Comparison of ENCODE assay signal across 29 cellular contexts in the genomic region with DNA sequence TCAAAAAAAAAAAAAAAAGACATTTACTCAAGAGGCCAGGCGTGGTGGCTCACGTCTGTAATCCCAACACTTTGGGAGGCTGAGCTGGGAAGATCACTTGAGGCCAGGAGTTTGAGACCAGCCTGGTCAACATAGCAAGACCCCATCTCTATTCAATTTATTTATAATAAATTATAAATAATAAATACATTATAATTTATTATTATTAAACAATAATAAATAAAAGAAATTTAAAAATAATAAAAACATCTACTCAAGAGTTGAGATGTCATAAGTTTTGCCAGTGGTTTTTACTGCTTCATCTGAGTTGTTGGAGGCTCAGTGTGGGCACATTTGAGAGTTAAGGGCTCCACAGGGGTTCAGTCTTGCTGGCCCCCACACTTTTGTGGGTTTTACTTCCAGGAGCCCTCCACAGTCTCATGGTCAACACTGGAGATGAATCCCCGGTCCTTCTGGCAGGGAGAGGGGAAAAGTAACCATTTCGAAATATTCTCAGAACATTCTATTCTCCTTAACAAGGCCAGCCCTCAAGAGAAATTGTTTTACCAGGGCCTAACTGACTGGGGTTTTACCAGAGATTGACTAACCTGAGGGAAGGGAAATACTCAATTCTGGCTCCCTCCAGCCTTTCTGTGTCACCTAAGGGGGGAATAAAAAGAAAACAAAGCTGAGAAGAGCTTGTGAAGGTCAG.
"Had no signal": no experiment of that assay in that cellular context is flagged by ENCODE, and none has a peak within 500 bp of the region (broad histone marks: within the 10 kb centered on the region; RNA-seq: fewer than 3 reads in every experiment).

No MANE protein-coding gene starts in this region.

- H3K27me3 ChIP-seq: breast epithelium, colonic mucosa, esophagus squamous epithelium, right atrium auricular region, spleen, uterus had no signal

- H2AFZ ChIP-seq: parathyroid adenoma had no signal

- H3K9ac ChIP-seq: parathyroid adenoma had no signal

- H3K27ac ChIP-seq: colonic mucosa, epithelial cell of prostate, esophagus squamous epithelium, parathyroid adenoma, right atrium auricular region, spleen, uterus, WERI-Rb-1 had no signal

- H3K36me3 ChIP-seq: breast epithelium, colonic mucosa, esophagus squamous epithelium, right atrium auricular region, spleen, uterus, WERI-Rb-1 had no signal

- H3K4me1 ChIP-seq: colonic mucosa had no signal

- H3K4me3 ChIP-seq: breast epithelium, colonic mucosa, esophagus squamous epithelium, right atrium auricular region, spleen, uterus had no signal

- H3K9me3 ChIP-seq: breast epithelium, colonic mucosa, esophagus squamous epithelium, right atrium auricular region, spleen, uterus had no signal

- FAIRE-seq: endometrium had no signal

- DNase-seq: activated CD4-positive, alpha-beta memory T cell treated with anti-CD3 and anti-CD28 coated beads, Interleukin-2, amount 10 ng/mL, durations not matched to agents 7 days and 5 days; activated CD4-positive, alpha-beta T cell treated with anti-CD3 and anti-CD28 coated beads, Interleukin-2, amount 10 ng/mL, durations not matched to agents 24 days and 14 days; activated CD4-positive, CD25-positive, alpha-beta regulatory T cell treated with anti-CD3 and anti-CD28 coated beads, Interleukin-2, amount 50 U/mL, for 72 hours; activated CD8-positive, alpha-beta memory T cell treated with anti-CD3 and anti-CD28 coated beads, Interleukin-2, amount 50 U/mL, for 48 hours; activated gamma-delta T cell; activated naive CD4-positive, alpha-beta T cell treated with anti-CD3 and anti-CD28 coated beads, Interleukin-2, amount 10 ng/mL, durations not matched to agents 7 days and 5 days; activated naive CD8-positive, alpha-beta T cell treated with anti-CD3 and anti-CD28 coated beads, Interleukin-2, amount 10 ng/mL, durations not matched to agents 7 days and 5 days; activated T-cell treated with anti-CD3 and anti-CD28 coated beads, Interleukin-2, amount 50 U/mL, for 24 hours; colonic mucosa; effector CD8-positive, alpha-beta T cell; esophagus squamous epithelium; head of caudate nucleus; hippocampal formation; immature natural killer cell; naive B cell; occipital lobe; spleen; stimulated activated CD4-positive, alpha-beta T cell treated with anti-CD3 and anti-CD28 coated beads, Interleukin-2, amount 100 ng/mL, for 48 hours; stimulated activated naive CD4-positive, alpha-beta T cell treated with Interleukin-2 at 50 U/mL for 16 hours; T-helper 17 cell; T1000; trophoblast cell; uterus; WERI-Rb-1 had no signal

- H3K79me2 ChIP-seq: parathyroid adenoma had no signal
